17 cellular contexts compared by ENCODE assay signal in the genomic region with DNA sequence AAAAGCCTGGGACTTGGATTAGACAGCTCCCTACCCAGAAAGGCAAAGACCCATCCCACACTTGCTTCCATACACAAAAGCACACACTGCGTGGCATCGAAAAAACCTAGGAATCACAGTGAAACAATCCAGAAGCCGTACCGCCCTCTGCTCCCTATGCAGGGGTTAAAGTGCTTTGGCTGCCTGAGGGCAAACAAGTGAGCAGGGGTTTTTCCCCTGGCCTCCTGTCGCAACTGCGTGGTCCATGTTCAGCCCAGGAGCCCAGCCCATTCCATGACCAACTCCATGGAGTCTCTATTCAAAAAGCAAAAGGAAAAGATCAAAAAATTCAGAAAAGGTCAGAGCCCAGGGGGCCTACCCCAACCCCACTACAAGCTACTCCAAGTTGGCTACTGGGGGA. TPM values are rescaled to one million over a fixed set of nuclear protein-coding genes. Genes with fewer than 3 reads are reported as not detected.
A peak's percentile ranks its signal among the peaks of the same experiment; 100 is the strongest.
DNase-seq lines count a peak whose midpoint lies in the region; ATAC-seq, FAIRE-seq and TF ChIP-seq lines count a peak whose summit lies in the region.
"Had no signal": no experiment of that assay in that cellular context is flagged by ENCODE, and none has a peak within 500 bp of the region (broad histone marks: within the 10 kb centered on the region; RNA-seq: fewer than 3 reads in every experiment).

No MANE protein-coding gene starts in this region.

- no peak for TF ChIP-seq CTCF in GM12878 (IDR thresholded peaks at IDR 0.05 in 2 of 3, conservative IDR thresholded peaks at IDR 0.05 in 1 of 3; ENCODE audit: control insufficient read depth in 2 of 3, extremely low read depth in 1 of 3, insufficient read depth in 1 of 3, low read depth in 3 of 3, low read length in 3 of 3)

- peak overlapping the region; percentile 91 for H3K27ac Mint-ChIP-seq in stimulated activated naive CD8-positive, alpha-beta T cell treated with anti-CD3 and anti-CD28 coated beads, Interleukin-15, Interleukin-2, amounts not matched to agents 100 ng/mL and 50 ng/mL, for 24 hours

- no peaks in the 10 kb centered on the region for H3K27me3 ChIP-seq in GM12878 (replicated peaks in 1 of 2; ENCODE audit: control insufficient read depth in 2 of 2, insufficient read depth in 2 of 2, low read length in 1 of 2)
- H3K27me3 ChIP-seq: esophagus squamous epithelium, heart right ventricle, SJSA1 had no signal

- H3K9me3 Mint-ChIP-seq in stimulated activated naive CD8-positive, alpha-beta T cell treated with anti-CD3 and anti-CD28 coated beads, Interleukin-15, Interleukin-2, amounts not matched to agents 100 ng/mL and 50 ng/mL, for 24 hours, result no peaks in the 10 kb centered on the region

- no peaks in the 10 kb centered on the region; the same call in 2 of the 3 replicates for H3K9me3 ChIP-seq in GM12878 (replicated peaks; ENCODE audit: control insufficient read depth, insufficient read depth, low read length)
- H3K9me3 ChIP-seq: esophagus squamous epithelium, heart right ventricle, SJSA1 had no signal

- in situ Hi-C loops in GM12878 (cut with MboI), result no loop called here

- H3K36me3 Mint-ChIP-seq in stimulated activated naive CD8-positive, alpha-beta T cell treated with anti-CD3 and anti-CD28 coated beads, Interleukin-15, Interleukin-2, amounts not matched to agents 100 ng/mL and 50 ng/mL, for 24 hours (ENCODE audit: low read depth), result peaks cover 41% of the 10 kb centered on the region

- H3K4me1 ChIP-seq in GM12878 (ENCODE audit: control insufficient read depth, insufficient read depth, low read length), result peaks cover 37% of the 10 kb centered on the region

- no peaks in the 10 kb centered on the region for H4K20me1 ChIP-seq in GM12878 (ENCODE audit: control insufficient read depth, insufficient read depth)

- peak overlapping the region; percentile 68; the same call in 1 of the 2 replicates for H3K4me2 ChIP-seq in GM12878 (ENCODE audit: control insufficient read depth, insufficient read depth)

- TF ChIP-seq EP300 in GM12878 (IDR thresholded peaks at IDR 0.05; ENCODE audit: borderline replicate concordance in 1 of 2, control insufficient read depth in 1 of 2, low read depth in 2 of 2, low read length in 2 of 2), result no peak

- H3K36me3 ChIP-seq in GM12878 (ENCODE audit: control insufficient read depth in 2 of 2, insufficient read depth in 2 of 2, low read length in 1 of 2), result peaks cover 15% of the 10 kb centered on the region in 2 experiments; a peak in 3 of 4 replicates

- CTCF ChIA-PET in GM12878 (lab: Yijun Ruan, JAX), result interaction anchor here (0.7 to 2.4 kb wide), 5 partner anchors 15 to 299 kb away, joined by 3 to 8 read pairs (median 4); no protein-coding TSS in a partner anchor

- POLR2A ChIA-PET in GM12878 (lab: Charles Lee), result interaction anchor here (0.6 to 1.8 kb wide), 6 partner anchors 16 to 145 kb away, joined by 3 to 11 read pairs (median 6); no protein-coding TSS in a partner anchor

- no peak for TF ChIP-seq RAD21 in GM12878 (IDR thresholded peaks at IDR 0.05; ENCODE audit: insufficient read depth, low read depth, low read length)

- H3K9ac ChIP-seq in GM12878 (ENCODE audit: control insufficient read depth, insufficient read depth, low read length), result no peak overlapping the region; the same call in none of the 2 replicates

- peak overlapping the region; percentile 40 for H3K4me3 Mint-ChIP-seq in stimulated activated naive CD8-positive, alpha-beta T cell treated with anti-CD3 and anti-CD28 coated beads, Interleukin-15, Interleukin-2, amounts not matched to agents 100 ng/mL and 50 ng/mL, for 24 hours

- intact Hi-C loops in GM12878 (cut with micrococcal nuclease; ENCODE audit: unreplicated experiment), result no loop called here

- peaks cover 45% of the 10 kb centered on the region for H3K79me2 ChIP-seq in GM12878 (ENCODE audit: control insufficient read depth, insufficient read depth, low read length)

- peaks cover 85% of the 10 kb centered on the region for H3K4me1 Mint-ChIP-seq in stimulated activated naive CD8-positive, alpha-beta T cell treated with anti-CD3 and anti-CD28 coated beads, Interleukin-15, Interleukin-2, amounts not matched to agents 100 ng/mL and 50 ng/mL, for 24 hours (ENCODE audit: low read depth)

- no peak for ATAC-seq in stimulated activated naive CD8-positive, alpha-beta T cell treated with anti-CD3 and anti-CD28 coated beads, Interleukin-15, Interleukin-2, amounts not matched to agents 100 U/mL and 50 U/mL, for 24 hours
- ATAC-seq in GM12878 (no peak), GM19324 (IDR thresholded peaks at IDR 0.05; ENCODE audit: low FRiP score, unreplicated experiment) (no peak), HG03354 (IDR thresholded peaks at IDR 0.05; ENCODE audit: poor library complexity, severe bottlenecking, unreplicated experiment) (no peak)
- ATAC-seq: heart right ventricle had no signal

- H3K27ac ChIP-seq in GM12878 (ENCODE audit: control insufficient read depth, insufficient read depth), result peak overlapping the region; percentile 85
- H3K27ac ChIP-seq: SJSA1, VCaP had no signal

- TF ChIP-seq POLR2A in GM12878 (IDR thresholded peaks at IDR 0.05; ENCODE audit: low read depth, low read length), result no peak

- 100% methylated on average over 6 of the region's 6 CpGs for WGBS in GM12878 (ENCODE audit: insufficient coverage, insufficient replicate concordance, low lambda C conversion rate, missing lambda C conversion rate)

- DNase-seq in stimulated activated naive CD8-positive, alpha-beta T cell treated with anti-CD3 and anti-CD28 coated beads, Interleukin-15, Interleukin-2, amounts not matched to agents 100 U/mL and 50 U/mL, for 24 hours, result no peak
- DNase-seq in GM12878 (ENCODE audit: low read depth, low spot score) (no peak), NCI-H2107 (lab: John Stamatoyannopoulos, UW) (no peak)
- DNase-seq: activated T-cell treated with anti-CD3 and anti-CD28 coated beads for 4 hours, dermis blood vessel endothelial cell, DMS153, esophagus squamous epithelium, heart right ventricle, kidney glomerular epithelial cell, NCI-H1417 treated with DMSO at 0.1 percent for 48 hours, NCI-H2227 treated with DMSO at 0.1 percent for 48 hours had no signal

- SMC1A ChIA-PET in GM12878 (lab: Charles Lee; ENCODE audit: uncharacterized antibody, unreplicated experiment), result interaction anchor here (1.0 to 4.6 kb wide), 6 partner anchors 11 to 127 kb away, joined by 3 to 25 read pairs (median 4); no protein-coding TSS in a partner anchor

- FAIRE-seq in GM12878 (lab: Jason Lieb, UNC), result no peak

- H2AFZ ChIP-seq in GM12878 (ENCODE audit: control insufficient read depth, low read depth, low read length), result no peak overlapping the region

- RAD21 ChIA-PET in GM12878 (lab: Charles Lee; ENCODE audit: unreplicated experiment), result interaction anchor here (0.6 to 2.4 kb wide), 5 partner anchors 12 to 58 kb away, joined by 3 to 8 read pairs (median 3); a partner anchor contains a TSS

- no TSS peak for BruUV-seq in GM12878 (replicated peaks; lab: Mats Ljungman, UMichigan)

- no peaks in the 10 kb centered on the region for H3K27me3 Mint-ChIP-seq in stimulated activated naive CD8-positive, alpha-beta T cell treated with anti-CD3 and anti-CD28 coated beads, Interleukin-15, Interleukin-2, amounts not matched to agents 100 ng/mL and 50 ng/mL, for 24 hours

- peak overlapping the region; percentile 10; the same call in 1 of the 2 replicates for H3K4me3 ChIP-seq in GM12878
- H3K4me3 ChIP-seq: esophagus squamous epithelium, heart right ventricle, SJSA1 had no signal

RNA-seq across cellular contexts. Expression of a gene that starts 3.6 kb away (rescaled TPM):
- 87.9 and 98.3 TPM in 2 replicates for total RNA-seq in GM12878 (2013; cell fraction: nucleolus; rRNA removed)
- 3.2 and 3.6 TPM in 2 replicates for total RNA-seq in GM12878 (2014; rRNA removed)
- 6.0 and 6.7 TPM in 2 replicates for total RNA-seq in GM12878 (2014; rRNA removed; fragmentation: Illumina TruSeq; extraction: Trizol)
- total RNA-seq in GM12878 (2021), result 5.7 and 6.3 TPM in 2 replicates
- polyA plus RNA-seq in GM12878 (2011; ENCODE audit: low read depth), result 10.7 TPM
- polyA plus RNA-seq in GM12878 (2011; rRNA removed), result 13.0 and 13.1 TPM in 2 replicates
- polyA plus RNA-seq in GM12878 (2011; cell fraction: cytosol; rRNA removed), result 4.3 and 4.9 TPM in 2 replicates
- 53.1 and 61.3 TPM in 2 replicates for polyA plus RNA-seq in GM12878 (2011; cell fraction: nucleus; rRNA removed)
- 13.3 and 16.4 TPM in 2 replicates for polyA plus RNA-seq in GM12878 (2012)
- polyA plus RNA-seq in GM12878 (2014; fragmentation: Illumina TruSeq; extraction: Trizol), result 7.2 and 11.7 TPM in 2 replicates
- polyA plus RNA-seq in GM12878 (2014; fragmentation: Nextera tagmentation; extraction: Ambion mirVana), result 1 to 10 TPM in 1 of 2 experiments, under 1 TPM in 1; 0.84 to 2.2 TPM
- polyA plus RNA-seq in GM12878 (2014; rRNA removed), result 7.3 and 7.4 TPM in 2 replicates
- polyA plus RNA-seq in GM12878 (2016; fragmentation: Nextera tagmentation; extraction: Ambion mirVana), result 1 to 10 TPM; 1.9 to 2.3 TPM
- polyA minus RNA-seq in GM12878 (2011; rRNA and poly(A)+ RNA removed), result 9.1 and 9.3 TPM in 2 replicates
- polyA minus RNA-seq in GM12878 (2011; cell fraction: cytosol; rRNA and poly(A)+ RNA removed), result 1.5 and 1.6 TPM in 2 replicates
- 9.9 and 12.6 TPM in 2 replicates for polyA minus RNA-seq in GM12878 (2011; cell fraction: nucleus; rRNA and poly(A)+ RNA removed)

RNA-seq across cellular contexts. Expression of a gene that starts 5.4 kb away (rescaled TPM):
- 129 and 143 TPM in 2 replicates for total RNA-seq in GM12878 (2013; cell fraction: nucleolus; rRNA removed)
- total RNA-seq in GM12878 (2014; rRNA removed) (51.5 and 53.3 TPM in 2 replicates), GM12878 (2014; rRNA removed; fragmentation: Illumina TruSeq; extraction: Trizol) (48.5 and 58.0 TPM in 2 replicates), GM12878 (2021) (49.4 and 56.0 TPM in 2 replicates)
- 59.3 TPM for polyA plus RNA-seq in GM12878 (2011; ENCODE audit: low read depth)
- polyA plus RNA-seq in GM12878 (2011; rRNA removed) (62.0 and 98.1 TPM in 2 replicates), GM12878 (2014; fragmentation: Illumina TruSeq; extraction: Trizol) (45.5 and 51.3 TPM in 2 replicates), GM12878 (2014; fragmentation: Nextera tagmentation; extraction: Ambion mirVana) (10 to 100 TPM in 1 of 2 experiments, 1 to 10 TPM in 1; 8.8 to 21.1 TPM), GM12878 (2014; rRNA removed) (50.3 and 53.0 TPM in 2 replicates), GM12878 (2016; fragmentation: Nextera tagmentation; extraction: Ambion mirVana) (10 to 100 TPM in 1 of 2 experiments, 1 to 10 TPM in 1; 9.6 to 12.5 TPM)
- polyA plus RNA-seq in GM12878 (2011; cell fraction: cytosol; rRNA removed), result 109 and 152 TPM in 2 replicates
- polyA plus RNA-seq in GM12878 (2011; cell fraction: nucleus; rRNA removed), result 86.2 and 97.3 TPM in 2 replicates
- polyA plus RNA-seq in GM12878 (2012), result 75.2 and 80.5 TPM in 2 replicates
- 87.0 and 104 TPM in 2 replicates for polyA minus RNA-seq in GM12878 (2011; rRNA and poly(A)+ RNA removed)
- polyA minus RNA-seq in GM12878 (2011; cell fraction: cytosol; rRNA and poly(A)+ RNA removed), result 19.1 and 31.7 TPM in 2 replicates
- 29.6 and 32.8 TPM in 2 replicates for polyA minus RNA-seq in GM12878 (2011; cell fraction: nucleus; rRNA and poly(A)+ RNA removed)

RNA-seq across cellular contexts. Expression of a gene that starts 5.5 kb away (rescaled TPM):
- total RNA-seq in GM12878 (2013; cell fraction: nucleolus; rRNA removed), result not detected in 2 replicates
- total RNA-seq in GM12878 (2014; rRNA removed) (not detected in 2 replicates), GM12878 (2014; rRNA removed; fragmentation: Illumina TruSeq; extraction: Trizol) (not detected in 2 replicates), GM12878 (2021) (not detected in 2 replicates)
- not detected for polyA plus RNA-seq in GM12878 (2011; ENCODE audit: low read depth)
- polyA plus RNA-seq in GM12878 (2011; rRNA removed) (not detected in 2 replicates), GM12878 (2014; fragmentation: Illumina TruSeq; extraction: Trizol) (not detected in 2 replicates), GM12878 (2014; fragmentation: Nextera tagmentation; extraction: Ambion mirVana) (not detected), GM12878 (2014; rRNA removed) (0.13 TPM in 1 of 2 replicates, not detected in the other), GM12878 (2016; fragmentation: Nextera tagmentation; extraction: Ambion mirVana) (not detected)
- polyA plus RNA-seq in GM12878 (2011; cell fraction: cytosol; rRNA removed), result 0.12 TPM in 1 of 2 replicates, not detected in the other
- not detected in 2 replicates for polyA plus RNA-seq in GM12878 (2011; cell fraction: nucleus; rRNA removed)
- not detected in 2 replicates for polyA plus RNA-seq in GM12878 (2012)
- not detected in 2 replicates for polyA minus RNA-seq in GM12878 (2011; rRNA and poly(A)+ RNA removed)
- not detected in 2 replicates for polyA minus RNA-seq in GM12878 (2011; cell fraction: cytosol; rRNA and poly(A)+ RNA removed)
- not detected in 2 replicates for polyA minus RNA-seq in GM12878 (2011; cell fraction: nucleus; rRNA and poly(A)+ RNA removed)
- total RNA-seq: dermis blood vessel endothelial cell, esophagus squamous epithelium, heart right ventricle, LHCN-M2, SJSA1 had no signal
- polyA plus RNA-seq: heart right ventricle had no signal

RNA-seq across cellular contexts. Expression of a gene that starts 40.8 kb away (rescaled TPM):
- not detected in 2 replicates for total RNA-seq in GM12878 (2013; cell fraction: nucleolus; rRNA removed)
- total RNA-seq in GM12878 (2014; rRNA removed), result not detected in 2 replicates
- not detected in 2 replicates for total RNA-seq in GM12878 (2014; rRNA removed; fragmentation: Illumina TruSeq; extraction: Trizol)
- total RNA-seq in GM12878 (2021), result not detected in 2 replicates
- polyA plus RNA-seq in GM12878 (2011; ENCODE audit: low read depth), result not detected
- polyA plus RNA-seq in GM12878 (2011; rRNA removed), result 0.11 and 0.33 TPM in 2 replicates
- 0.16 and 0.22 TPM in 2 replicates for polyA plus RNA-seq in GM12878 (2011; cell fraction: cytosol; rRNA removed)
- polyA plus RNA-seq in GM12878 (2011; cell fraction: nucleus; rRNA removed), result 0.09 and 0.13 TPM in 2 replicates
- 0.07 TPM in 1 of 2 replicates, not detected in the other for polyA plus RNA-seq in GM12878 (2012)
- not detected in 2 replicates for polyA plus RNA-seq in GM12878 (2014; fragmentation: Illumina TruSeq; extraction: Trizol)
- polyA plus RNA-seq in GM12878 (2014; fragmentation: Nextera tagmentation; extraction: Ambion mirVana), result under 1 TPM in 1 of 2 experiments, not detected in 1; 0.04 TPM
- not detected in 2 replicates for polyA plus RNA-seq in GM12878 (2014; rRNA removed)
- not detected for polyA plus RNA-seq in GM12878 (2016; fragmentation: Nextera tagmentation; extraction: Ambion mirVana)
- 0.46 TPM in 1 of 2 replicates, not detected in the other for polyA minus RNA-seq in GM12878 (2011; rRNA and poly(A)+ RNA removed)
- not detected in 2 replicates for polyA minus RNA-seq in GM12878 (2011; cell fraction: cytosol; rRNA and poly(A)+ RNA removed)
- not detected in 2 replicates for polyA minus RNA-seq in GM12878 (2011; cell fraction: nucleus; rRNA and poly(A)+ RNA removed)
- total RNA-seq: dermis blood vessel endothelial cell, LHCN-M2, SJSA1 had no signal

RNA-seq across cellular contexts. Expression of a gene that starts 54.0 kb away (rescaled TPM):
- 0.50 and 0.56 TPM in 2 replicates for total RNA-seq in GM12878 (2013; cell fraction: nucleolus; rRNA removed)
- total RNA-seq in GM12878 (2014; rRNA removed), result 0.34 and 0.49 TPM in 2 replicates
- 0.45 and 0.46 TPM in 2 replicates for total RNA-seq in GM12878 (2014; rRNA removed; fragmentation: Illumina TruSeq; extraction: Trizol)
- total RNA-seq in GM12878 (2021), result 0.67 and 0.77 TPM in 2 replicates
- polyA plus RNA-seq in GM12878 (2011; ENCODE audit: low read depth), result 0.31 TPM
- 0.39 and 0.73 TPM in 2 replicates for polyA plus RNA-seq in GM12878 (2011; rRNA removed)
- polyA plus RNA-seq in GM12878 (2011; cell fraction: cytosol; rRNA removed), result 0.12 and 0.15 TPM in 2 replicates
- 0.42 and 0.82 TPM in 2 replicates for polyA plus RNA-seq in GM12878 (2011; cell fraction: nucleus; rRNA removed)
- polyA plus RNA-seq in GM12878 (2012), result 0.56 and 0.64 TPM in 2 replicates
- polyA plus RNA-seq in GM12878 (2014; fragmentation: Illumina TruSeq; extraction: Trizol), result 0.66 and 1.0 TPM in 2 replicates
- polyA plus RNA-seq in GM12878 (2014; fragmentation: Nextera tagmentation; extraction: Ambion mirVana), result 1 to 10 TPM in 1 of 2 experiments, under 1 TPM in 1; 0.62 to 1.0 TPM
- 0.33 and 0.36 TPM in 2 replicates for polyA plus RNA-seq in GM12878 (2014; rRNA removed)
- under 1 TPM; 0.53 to 0.98 TPM for polyA plus RNA-seq in GM12878 (2016; fragmentation: Nextera tagmentation; extraction: Ambion mirVana)
- 0.36 and 0.51 TPM in 2 replicates for polyA minus RNA-seq in GM12878 (2011; rRNA and poly(A)+ RNA removed)
- 0.42 TPM in 1 of 2 replicates, not detected in the other for polyA minus RNA-seq in GM12878 (2011; cell fraction: cytosol; rRNA and poly(A)+ RNA removed)
- polyA minus RNA-seq in GM12878 (2011; cell fraction: nucleus; rRNA and poly(A)+ RNA removed), result 0.29 TPM in 1 of 2 replicates, not detected in the other
- total RNA-seq: dermis blood vessel endothelial cell, esophagus squamous epithelium, heart right ventricle, LHCN-M2, SJSA1 had no signal
- polyA plus RNA-seq: heart right ventricle had no signal
